ENCODE assay signal across 8 cellular contexts in genomic region chr13:114142640-114143490, GRCh38. TPM values are rescaled to one million over a fixed set of nuclear protein-coding genes. Genes with fewer than 3 reads are reported as not detected.
DNase-seq lines count a peak whose midpoint lies in the region; ATAC-seq and TF ChIP-seq lines count a peak whose summit lies in the region.

No MANE protein-coding gene starts in this region.

- no peaks in the 10 kb centered on the region for H3K9me3 ChIP-seq in mucosa of descending colon

- H3K9me3 Mint-ChIP-seq in activated T-cell treated with anti-CD3 and anti-CD28 coated beads, Interleukin-2, amount 50 U/mL, for 24 hours = peaks cover under 1% of the 10 kb centered on the region

- no peak overlapping the region for H3K4me3 Mint-ChIP-seq in activated T-cell treated with anti-CD3 and anti-CD28 coated beads, Interleukin-2, amount 50 U/mL, for 24 hours

- H3K4me1 Mint-ChIP-seq in activated T-cell treated with anti-CD3 and anti-CD28 coated beads, Interleukin-2, amount 50 U/mL, for 24 hours (ENCODE audit: low read depth) = peaks cover 30% of the 10 kb centered on the region

- peaks cover 24% of the 10 kb centered on the region for H3K4me1 ChIP-seq in mucosa of descending colon (ENCODE audit: low read depth)

- DNase-seq in DMS79 treated with DMSO at 0.1 percent for 48 hours (lab: John Stamatoyannopoulos, UW) (peak; percentile 98), NCI-H2171 treated with DMSO at 0.1 percent for 48 hours (lab: John Stamatoyannopoulos, UW) (peak; percentile 88), mucosa of descending colon (peak; percentile 76 to 89 (median 82)), GM10266 (ENCODE audit: extremely low spot score) (no peak), H7 (no peak), KG1 (lab: John Stamatoyannopoulos, UW) (no peak)
- DNase-seq in activated T-cell treated with anti-CD3 and anti-CD28 coated beads, Interleukin-2, amount 50 U/mL, for 24 hours = peak; percentile 71

- no peak overlapping the region for H3K27ac Mint-ChIP-seq in activated T-cell treated with anti-CD3 and anti-CD28 coated beads, Interleukin-2, amount 50 U/mL, for 24 hours

- intact Hi-C loops in mucosa of descending colon (cut with DNase I, micrococcal nuclease) = no loop called here

- H3K27me3 Mint-ChIP-seq in activated T-cell treated with anti-CD3 and anti-CD28 coated beads, Interleukin-2, amount 50 U/mL, for 24 hours = no peaks in the 10 kb centered on the region

- TF ChIP-seq CTCF in mucosa of descending colon (IDR thresholded peaks at IDR 0.05) (no peak), GM10266 (IDR thresholded peaks at IDR 0.05; ENCODE audit: control insufficient read depth, insufficient read depth, low read depth, missing control alignments) (no peak)

- H3K4me3 ChIP-seq in mucosa of descending colon = no peak overlapping the region
- no peak overlapping the region for H3K4me3 ChIP-seq in H7 (ENCODE audit: insufficient read depth, low read depth, low read length)

- no peaks in the 10 kb centered on the region for H3K36me3 Mint-ChIP-seq in activated T-cell treated with anti-CD3 and anti-CD28 coated beads, Interleukin-2, amount 50 U/mL, for 24 hours (ENCODE audit: low read depth)

- H3K36me3 ChIP-seq in mucosa of descending colon (ENCODE audit: low read depth) (no peaks in the 10 kb centered on the region), H7 (replicated peaks; ENCODE audit: control insufficient read depth, insufficient read depth, low read length) (no peaks in the 10 kb centered on the region)

- ATAC-seq in mucosa of descending colon = peak; percentile 79
- ATAC-seq in GM19463 (IDR thresholded peaks at IDR 0.05; ENCODE audit: unreplicated experiment) = no peak

- H3K27me3 ChIP-seq in H7 (ENCODE audit: control insufficient read depth, insufficient read depth, low read length) = no peaks in the 10 kb centered on the region

RNA-seq across cellular contexts. Expression of gene RASA3, which starts 10.4 kb away (rescaled TPM):
- total RNA-seq in mucosa of descending colon = 10 to 100 TPM in 1 of 3 donors, 1 to 10 TPM in 2; 7.9 to 19.0 (median 8.4) TPM
- 15.3 and 16.5 TPM in 2 replicates for total RNA-seq in H7 (2014; rRNA removed; shearing (Covaris generic))

RNA-seq across cellular contexts. Expression of gene CFAP97D2, which starts 36.2 kb away (rescaled TPM):
- not detected for total RNA-seq in mucosa of descending colon
- total RNA-seq in H7 (2014; rRNA removed; shearing (Covaris generic)) = not detected in 2 replicates

Comparison
In these comparisons a context has a peak if more than half of its experiments do, and no peak if none do; other contexts are left out.
1. DNase-seq: peak in DMS79 treated with DMSO at 0.1 percent for 48 hours (single experiment), NCI-H2171 treated with DMSO at 0.1 percent for 48 hours (single experiment), activated T-cell treated with anti-CD3 and anti-CD28 coated beads, Interleukin-2, amount 50 U/mL, for 24 hours (single experiment) and mucosa of descending colon (3 of 3); none in GM10266 (single experiment), H7 (single experiment) and KG1 (single experiment).